1 cellular context compared by ENCODE assay signal in genomic region chr10:93542358-93542791, GRCh38.
TF ChIP-seq lines count a peak whose summit lies in the region.

No MANE protein-coding gene starts in this region.

TF ChIP-seq in HEK293, 187 proteins besides CTCF, POLR2A, EP300 and RAD21 (continued from another document):
- peak; percentile 63 for TF ChIP-seq PATZ1 (tag by site-specific recombination; IDR thresholded peaks at IDR 0.05)
- TF ChIP-seq ZNF211 (tag by site-specific recombination; IDR thresholded peaks at IDR 0.05; ENCODE audit: low read depth): no peak
- peak; percentile 50; the same call in 1 of the 2 replicates for TF ChIP-seq KLF1 (tag by site-specific recombination; IDR thresholded peaks at IDR 0.05)
- TF ChIP-seq ZNF398 (tag by site-specific recombination; IDR thresholded peaks at IDR 0.05): peak; percentile 95
- TF ChIP-seq ZNF24 (tag by site-specific recombination; IDR thresholded peaks at IDR 0.05): 0 out of 2 replicates have a peak, but pooled peaks have one; percentile 15
- no peak for TF ChIP-seq ZBTB8A (tag by site-specific recombination; IDR thresholded peaks at IDR 0.05)
- TF ChIP-seq OSR2 (tag by site-specific recombination; IDR thresholded peaks at IDR 0.05): no peak
- no peak for TF ChIP-seq ZNF423 (tag by site-specific recombination; IDR thresholded peaks at IDR 0.05)
- no peak for TF ChIP-seq ZNF155 (tag by site-specific recombination; IDR thresholded peaks at IDR 0.05)
- no peak; the same call in 1 of the 2 replicates for TF ChIP-seq ZSCAN4 (tag by site-specific recombination; IDR thresholded peaks at IDR 0.05)
- no peak for TF ChIP-seq ZBTB49 (tag by site-specific recombination; IDR thresholded peaks at IDR 0.05; ENCODE audit: low read depth)
- no peak for TF ChIP-seq ZNF311 (tag by site-specific recombination; IDR thresholded peaks at IDR 0.05; ENCODE audit: borderline replicate concordance)
- no peak for TF ChIP-seq ZNF701 (tag by site-specific recombination; IDR thresholded peaks at IDR 0.05)
- TF ChIP-seq ZNF202 (tag by site-specific recombination; IDR thresholded peaks at IDR 0.05; ENCODE audit: borderline replicate concordance): no peak
- peak; percentile 50; the same call in 1 of the 2 replicates for TF ChIP-seq ZNF629 (tag by site-specific recombination; IDR thresholded peaks at IDR 0.05)
- TF ChIP-seq ZNF580 (tag by site-specific recombination; IDR thresholded peaks at IDR 0.05): no peak
- TF ChIP-seq TSHZ1 (tag by site-specific recombination; IDR thresholded peaks at IDR 0.05; ENCODE audit: borderline replicate concordance): no peak
TF ChIP-seq in HEK293: peak in this region for 30.
